In the genomic region with DNA sequence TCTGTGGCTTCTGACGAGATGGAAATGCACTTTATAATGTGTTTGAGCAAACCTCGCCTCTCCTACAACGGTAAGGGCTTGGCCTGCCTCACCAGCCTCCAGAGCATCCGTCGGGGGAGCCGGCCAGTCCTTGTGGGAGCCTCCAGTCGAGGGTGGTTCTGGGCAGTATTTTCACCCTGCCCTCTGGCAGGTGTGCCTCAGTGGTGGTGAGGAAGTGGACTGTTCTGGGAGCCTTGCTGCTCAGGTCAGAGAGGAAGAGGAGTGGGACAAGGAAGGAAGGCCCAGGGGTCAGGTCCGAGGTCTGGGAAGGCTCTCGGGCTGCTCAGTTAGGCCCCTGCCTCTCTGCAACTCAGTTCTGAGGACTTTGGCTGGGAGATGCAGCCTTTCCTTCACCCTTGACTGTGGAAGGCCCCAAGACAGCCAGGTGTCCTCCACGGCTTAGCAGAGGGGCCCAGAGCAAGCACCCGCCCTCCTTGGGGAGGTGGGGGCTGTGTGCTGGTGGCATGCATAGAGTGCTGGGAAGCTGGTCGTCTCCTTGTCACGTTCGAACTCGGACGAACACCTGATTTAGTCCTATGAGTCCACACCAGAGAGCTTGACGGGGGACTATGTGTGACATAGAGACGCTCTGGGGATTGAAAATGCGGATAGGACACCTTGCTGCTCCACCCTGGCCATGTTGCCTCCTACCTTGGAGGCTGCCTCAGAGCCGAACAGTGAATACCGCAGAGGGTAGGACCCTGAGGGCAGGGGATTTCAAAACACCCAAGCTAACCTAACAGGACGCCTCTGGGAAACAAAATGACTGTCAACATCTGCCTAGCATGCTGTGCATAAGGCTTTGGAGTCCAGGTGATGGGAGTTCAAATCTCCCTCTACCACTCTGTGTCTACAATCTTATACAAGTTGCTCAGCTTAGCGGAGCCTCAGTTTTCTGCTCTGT, we compare ENCODE assay signal across 16 cellular contexts. TPM values are rescaled to one million over a fixed set of nuclear protein-coding genes. Genes with fewer than 3 reads are reported as not detected.
A peak's percentile ranks its signal among the peaks of the same experiment; 100 is the strongest.
DNase-seq lines count a peak whose midpoint lies in the region; ATAC-seq and TF ChIP-seq lines count a peak whose summit lies in the region.
"Had no signal": no experiment of that assay in that cellular context is flagged by ENCODE, and none has a peak within 500 bp of the region (broad histone marks: within the 10 kb centered on the region; RNA-seq: fewer than 3 reads in every experiment).

No MANE protein-coding gene starts in this region.

- H4K91ac ChIP-seq in mesenchymal stem cell (ENCODE audit: low read length) = no peak overlapping the region

- no peak overlapping the region for H2AK5ac ChIP-seq in mesenchymal stem cell (ENCODE audit: low read length, severe bottlenecking)

- TF ChIP-seq CTCF in mesothelial cell of epicardium (IDR thresholded peaks at IDR 0.05; ENCODE audit: unreplicated experiment) (no peak), thyroid gland (IDR thresholded peaks at IDR 0.05) (no peak)

- H3K23ac ChIP-seq in mesenchymal stem cell (ENCODE audit: low read length in 2 of 2) = no peak overlapping the region

- no peak overlapping the region for H3K4me3 Mint-ChIP-seq in activated T-cell treated with anti-CD3 and anti-CD28 coated beads, Interleukin-2, amount 50 U/mL, for 24 hours
- H3K4me3 Mint-ChIP-seq in activated T-helper 1 cell treated with anti-CD3 and anti-CD28 coated beads, Interleukin-12 subunit alpha, Interleukin-12 subunit beta, Interleukin-2, Interleukin-4 antibody, amounts not matched to agents 30 ng/mL and 10 ng/mL and 1 ng/mL, durations not matched to agents 14 hours and 24 hours and 36 hours = no peak overlapping the region
- no peak overlapping the region for H3K4me3 Mint-ChIP-seq in mesothelial cell of epicardium
- H3K4me3 Mint-ChIP-seq: CD8-positive, alpha-beta memory T cell had no signal

- no peak overlapping the region for H2BK15ac ChIP-seq in mesenchymal stem cell (ENCODE audit: low read depth, poor library complexity, severe bottlenecking)

- H3K4ac ChIP-seq in mesenchymal stem cell (ENCODE audit: low read depth in 1 of 2, low read length in 2 of 2) = no peak overlapping the region

- H3K36me3 ChIP-seq in thyroid gland (no peaks in the 10 kb centered on the region), mesenchymal stem cell (ENCODE audit: control insufficient read depth in 1 of 2, insufficient read depth in 2 of 2, low read depth in 1 of 2, low read length in 2 of 2) (peaks cover 22 to 36% of the 10 kb centered on the region in 2 experiments)
- H3K36me3 ChIP-seq: MG63 had no signal

- H2BK12ac ChIP-seq in mesenchymal stem cell (ENCODE audit: low read length in 2 of 2) = no peak overlapping the region

- no peak overlapping the region for H3K14ac ChIP-seq in mesenchymal stem cell (ENCODE audit: low read length in 2 of 2)

- 92% methylated on average over 21 to 22 of the region's 23 CpGs for WGBS in thyroid gland, 2 donors
- 97% methylated on average over 22 of the region's 23 CpGs for WGBS in mesenchymal stem cell

- H3K4me3 ChIP-seq in thyroid gland (replicated peaks in 1 of 3) (no peak overlapping the region), mesenchymal stem cell (ENCODE audit: insufficient read depth in 1 of 2, low read depth in 1 of 2, low read length in 2 of 2) (no peak overlapping the region)
- H3K4me3 ChIP-seq: GM12878, MG63 had no signal

- H3K9ac ChIP-seq in mesenchymal stem cell (ENCODE audit: low read length) = no peak overlapping the region

- no peak for TF ChIP-seq POLR2A in thyroid gland (IDR thresholded peaks at IDR 0.05)

- H3K27ac ChIP-seq in thyroid gland (peak overlapping the region in 2 of 3 donors; percentile 82 to 86), mesenchymal stem cell (ENCODE audit: low read length, poor library complexity, severe bottlenecking) (no peak overlapping the region)

- H3K79me1 ChIP-seq in mesenchymal stem cell (replicated peaks; ENCODE audit: low read length, poor library complexity, severe bottlenecking) = peaks cover 69% of the 10 kb centered on the region

- H3K9me3 ChIP-seq in thyroid gland = no peaks in the 10 kb centered on the region
- H3K9me3 ChIP-seq in mesenchymal stem cell (ENCODE audit: control insufficient read depth, low read length) = no peaks in the 10 kb centered on the region
- H3K9me3 ChIP-seq: MG63 had no signal

- H3K27ac Mint-ChIP-seq in activated T-cell treated with anti-CD3 and anti-CD28 coated beads, Interleukin-2, amount 50 U/mL, for 24 hours = peak overlapping the region; percentile 59
- peak overlapping the region; percentile 74 for H3K27ac Mint-ChIP-seq in activated T-helper 1 cell treated with anti-CD3 and anti-CD28 coated beads, Interleukin-12 subunit alpha, Interleukin-12 subunit beta, Interleukin-2, Interleukin-4 antibody, amounts not matched to agents 30 ng/mL and 10 ng/mL and 1 ng/mL, durations not matched to agents 14 hours and 24 hours and 36 hours
- H3K27ac Mint-ChIP-seq in mesothelial cell of epicardium = peak overlapping the region; percentile 26

- intact Hi-C loops in activated T-helper 1 cell treated with anti-CD3 and anti-CD28 coated beads, Interleukin-12 subunit alpha, Interleukin-12 subunit beta, Interleukin-2, Interleukin-4 antibody, amounts not matched to agents 30 ng/mL and 10 ng/mL and 1 ng/mL, durations not matched to agents 14 hours and 24 hours and 36 hours (cut with micrococcal nuclease) = no loop called here
- intact Hi-C loops in thyroid gland (cut with DNase I) = no loop called here

- no peak overlapping the region for H2AFZ ChIP-seq in mesenchymal stem cell (ENCODE audit: low read depth, low read length)

- H3K36me3 Mint-ChIP-seq in activated T-cell treated with anti-CD3 and anti-CD28 coated beads, Interleukin-2, amount 50 U/mL, for 24 hours (ENCODE audit: low read depth) = peaks cover 15% of the 10 kb centered on the region
- peaks cover 25% of the 10 kb centered on the region for H3K36me3 Mint-ChIP-seq in activated T-helper 1 cell treated with anti-CD3 and anti-CD28 coated beads, Interleukin-12 subunit alpha, Interleukin-12 subunit beta, Interleukin-2, Interleukin-4 antibody, amounts not matched to agents 30 ng/mL and 10 ng/mL and 1 ng/mL, durations not matched to agents 14 hours and 24 hours and 36 hours (ENCODE audit: low read depth)
- no peaks in the 10 kb centered on the region for H3K36me3 Mint-ChIP-seq in mesothelial cell of epicardium

- no peak overlapping the region for H2BK5ac ChIP-seq in mesenchymal stem cell (ENCODE audit: low read depth, low read length, poor library complexity, severe bottlenecking)

- H4K8ac ChIP-seq in mesenchymal stem cell (ENCODE audit: low read length) = no peak overlapping the region

- H3K27me3 ChIP-seq in thyroid gland (no peaks in the 10 kb centered on the region), mesenchymal stem cell (ENCODE audit: control insufficient read depth in 1 of 2, insufficient read depth in 1 of 2, low read length in 2 of 2) (no peaks in the 10 kb centered on the region)
- H3K27me3 ChIP-seq: MG63 had no signal

- peaks cover 37 to 59% of the 10 kb centered on the region in 2 donors for H3K4me1 ChIP-seq in thyroid gland
- H3K4me1 ChIP-seq in mesenchymal stem cell (ENCODE audit: control insufficient read depth, insufficient read depth, low read depth, low read length) = peaks cover 12% of the 10 kb centered on the region

- no peaks in the 10 kb centered on the region for H3K9me3 Mint-ChIP-seq in activated T-cell treated with anti-CD3 and anti-CD28 coated beads, Interleukin-2, amount 50 U/mL, for 24 hours
- H3K9me3 Mint-ChIP-seq in activated T-helper 1 cell treated with anti-CD3 and anti-CD28 coated beads, Interleukin-12 subunit alpha, Interleukin-12 subunit beta, Interleukin-2, Interleukin-4 antibody, amounts not matched to agents 30 ng/mL and 10 ng/mL and 1 ng/mL, durations not matched to agents 14 hours and 24 hours and 36 hours = no peaks in the 10 kb centered on the region
- H3K9me3 Mint-ChIP-seq in mesothelial cell of epicardium = no peaks in the 10 kb centered on the region
- H3K9me3 Mint-ChIP-seq: CD8-positive, alpha-beta memory T cell had no signal

- no peaks in the 10 kb centered on the region for H3K27me3 Mint-ChIP-seq in activated T-cell treated with anti-CD3 and anti-CD28 coated beads, Interleukin-2, amount 50 U/mL, for 24 hours
- H3K27me3 Mint-ChIP-seq in activated T-helper 1 cell treated with anti-CD3 and anti-CD28 coated beads, Interleukin-12 subunit alpha, Interleukin-12 subunit beta, Interleukin-2, Interleukin-4 antibody, amounts not matched to agents 30 ng/mL and 10 ng/mL and 1 ng/mL, durations not matched to agents 14 hours and 24 hours and 36 hours (ENCODE audit: insufficient read depth) = no peaks in the 10 kb centered on the region
- H3K27me3 Mint-ChIP-seq in mesothelial cell of epicardium (ENCODE audit: low read depth) = no peaks in the 10 kb centered on the region
- H3K27me3 Mint-ChIP-seq: CD8-positive, alpha-beta memory T cell had no signal

- ATAC-seq in GM18517 (IDR thresholded peaks at IDR 0.05; ENCODE audit: unreplicated experiment) = no peak
- ATAC-seq: GM12878 had no signal

- peaks cover 63% of the 10 kb centered on the region for H3K4me1 Mint-ChIP-seq in activated T-cell treated with anti-CD3 and anti-CD28 coated beads, Interleukin-2, amount 50 U/mL, for 24 hours (ENCODE audit: low read depth)
- peaks cover 50% of the 10 kb centered on the region for H3K4me1 Mint-ChIP-seq in activated T-helper 1 cell treated with anti-CD3 and anti-CD28 coated beads, Interleukin-12 subunit alpha, Interleukin-12 subunit beta, Interleukin-2, Interleukin-4 antibody, amounts not matched to agents 30 ng/mL and 10 ng/mL and 1 ng/mL, durations not matched to agents 14 hours and 24 hours and 36 hours (ENCODE audit: low read depth)
- peaks cover 22% of the 10 kb centered on the region for H3K4me1 Mint-ChIP-seq in mesothelial cell of epicardium

- DNase-seq in activated T-cell treated with anti-CD3 and anti-CD28 coated beads, Interleukin-2, amount 50 U/mL, for 24 hours = no peak
- DNase-seq in activated T-cell treated with anti-CD3 and anti-CD28 coated beads, Interleukin-2, amount 50 U/mL, for 1 hour = no peak
- DNase-seq in activated T-helper 1 cell treated with anti-CD3 and anti-CD28 coated beads, Interleukin-12 subunit alpha, Interleukin-12 subunit beta, Interleukin-2, Interleukin-4 antibody, amounts not matched to agents 30 ng/mL and 10 ng/mL and 1 ng/mL, durations not matched to agents 14 hours and 24 hours and 36 hours (ENCODE audit: low spot score) = no peak
- no peak for DNase-seq in mesothelial cell of epicardium (ENCODE audit: low spot score in 2 of 2, unreplicated experiment in 2 of 2)
- no peak for DNase-seq in thyroid gland
- DNase-seq in NCI-H2081 treated with DMSO at 0.1 percent for 48 hours (lab: John Stamatoyannopoulos, UW) = no peak
- no peak for DNase-seq in mesenchymal stem cell
- DNase-seq: CD8-positive, alpha-beta memory T cell; GDM1; Karpas-422; MG63; NCI-H1092; NCI-H146; NCI-H510A treated with DMSO at 0.1 percent for 48 hours had no signal

- H3K18ac ChIP-seq in mesenchymal stem cell (ENCODE audit: low read depth in 1 of 2, low read length in 2 of 2) = no peak overlapping the region

- no peak overlapping the region for H3K4me2 ChIP-seq in mesenchymal stem cell (ENCODE audit: low read length, poor library complexity, severe bottlenecking)

- no peak overlapping the region for H2BK120ac ChIP-seq in mesenchymal stem cell (ENCODE audit: low read depth, low read length)

RNA-seq across cellular contexts. Expression of gene LDHD, which starts 22.7 kb away (rescaled TPM):
- 0.20 and 0.26 TPM in 2 replicates for total RNA-seq in activated T-helper 1 cell treated with anti-CD3 and anti-CD28 coated beads, Interleukin-12 subunit alpha, Interleukin-12 subunit beta, Interleukin-2, Interleukin-4 antibody, amounts not matched to agents 30 ng/mL and 10 ng/mL and 1 ng/mL, durations not matched to agents 14 hours and 24 hours and 36 hours
- 0.65 to 0.86 TPM (median 0.66 TPM) in 3 replicates for total RNA-seq in mesothelial cell of epicardium
- 10 to 100 TPM; 10.2 to 41.3 (median 26.3) TPM for total RNA-seq in thyroid gland
- polyA plus RNA-seq in mesenchymal stem cell (2013, experiment 1 of 2) = 0.32 TPM
- polyA plus RNA-seq in mesenchymal stem cell (2013, experiment 2 of 2) = 0.21 TPM
- total RNA-seq: CD8-positive, alpha-beta memory T cell had no signal

RNA-seq across cellular contexts. Expression of gene ZFP1, which starts 54.5 kb away (rescaled TPM):
- total RNA-seq in activated T-helper 1 cell treated with anti-CD3 and anti-CD28 coated beads, Interleukin-12 subunit alpha, Interleukin-12 subunit beta, Interleukin-2, Interleukin-4 antibody, amounts not matched to agents 30 ng/mL and 10 ng/mL and 1 ng/mL, durations not matched to agents 14 hours and 24 hours and 36 hours = 12.3 and 14.6 TPM in 2 replicates
- total RNA-seq in mesothelial cell of epicardium = 21.8 to 22.3 TPM (median 21.8 TPM) in 3 replicates
- total RNA-seq in thyroid gland = 10 to 100 TPM; 16.8 to 43.3 (median 21.1) TPM
- 9.1 TPM for polyA plus RNA-seq in mesenchymal stem cell (2013, experiment 1 of 2)
- polyA plus RNA-seq in mesenchymal stem cell (2013, experiment 2 of 2) = 7.8 TPM
